In the genomic region with DNA sequence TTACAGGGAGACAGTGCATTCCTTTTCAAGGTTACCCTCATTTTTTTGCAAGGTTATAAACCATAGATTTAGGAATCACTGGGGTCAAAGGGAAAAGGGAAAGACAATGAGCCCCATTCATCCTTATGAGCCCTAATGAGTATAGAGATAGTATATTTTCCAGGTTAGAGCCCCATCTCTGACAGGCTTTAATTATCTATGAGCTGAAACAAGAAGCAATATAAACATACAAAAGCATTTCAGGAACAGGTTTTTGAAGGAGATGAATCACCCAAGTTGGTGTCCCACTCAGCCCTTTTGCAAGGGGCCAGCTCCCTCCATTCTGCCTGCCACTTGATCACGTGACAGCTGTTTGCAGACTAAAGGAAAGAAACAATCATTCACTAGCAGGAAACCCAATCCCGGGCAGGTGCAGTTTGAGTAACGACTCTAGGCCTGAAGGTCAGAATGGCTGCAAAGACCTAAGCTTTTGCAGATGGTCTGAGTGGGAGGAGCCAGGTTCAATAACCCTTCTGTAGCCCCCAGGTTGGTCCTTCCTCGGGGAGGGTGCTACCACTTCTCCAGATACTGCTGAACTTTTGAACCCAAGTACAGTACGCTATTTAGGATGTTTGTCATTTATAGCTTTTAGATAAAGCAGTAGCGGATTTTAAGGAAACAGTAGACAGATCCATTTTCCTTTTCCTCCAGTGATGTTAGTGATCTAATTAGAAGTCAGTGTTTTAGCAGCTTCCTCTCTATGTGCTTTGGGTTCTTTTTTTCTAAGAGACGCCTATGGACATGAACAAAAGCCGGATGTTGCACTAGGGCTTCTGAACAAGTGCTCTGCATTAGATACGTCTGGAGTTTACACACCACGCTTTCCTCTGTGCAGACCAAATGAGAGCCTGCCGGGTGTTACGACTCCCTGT, we compare ENCODE assay signal across 9 cellular contexts.
DNase-seq lines count a peak whose midpoint lies in the region; ATAC-seq and TF ChIP-seq lines count a peak whose summit lies in the region.
"Had no signal": no experiment of that assay in that cellular context is flagged by ENCODE, and none has a peak within 500 bp of the region (broad histone marks: within the 10 kb centered on the region; RNA-seq: fewer than 3 reads in every experiment).

No MANE protein-coding gene starts in this region.

- H3K4me2 ChIP-seq in neural progenitor cell, result peak overlapping the region; percentile 52

- H3K4me3 ChIP-seq in neural progenitor cell, result no peak overlapping the region

- H3K4me1 Mint-ChIP-seq in activated CD4-positive, alpha-beta T cell treated with anti-CD3 and anti-CD28 coated beads, Interleukin-2, amount 10 ng/mL, durations not matched to agents 24 days and 14 days, result peaks cover 15% of the 10 kb centered on the region
- H3K4me1 Mint-ChIP-seq in activated CD8-positive, alpha-beta T cell treated with anti-CD3 and anti-CD28 coated beads, Interleukin-2, amount 10 ng/mL, durations not matched to agents 7 days and 5 days (ENCODE audit: low read depth), result peaks cover 15% of the 10 kb centered on the region
- peaks cover 62% of the 10 kb centered on the region for H3K4me1 Mint-ChIP-seq in neural progenitor cell

- intact Hi-C loops in activated CD4-positive, alpha-beta T cell treated with anti-CD3 and anti-CD28 coated beads, Interleukin-2, amount 10 ng/mL, durations not matched to agents 24 days and 14 days (cut with micrococcal nuclease), result loop anchor here (10.0 kb wide), 1 partner anchor 1708 kb away; no protein-coding TSS in a partner anchor

- peak; percentile 57 for ATAC-seq in activated CD8-positive, alpha-beta T cell treated with anti-CD3 and anti-CD28 coated beads, Interleukin-2, amount 10 ng/mL, durations not matched to agents 7 days and 5 days
- no peak for ATAC-seq in HG03039 (IDR thresholded peaks at IDR 0.05; ENCODE audit: unreplicated experiment)
- ATAC-seq: Panc1 had no signal

- H3K27me3 Mint-ChIP-seq in activated CD4-positive, alpha-beta T cell treated with anti-CD3 and anti-CD28 coated beads, Interleukin-2, amount 10 ng/mL, durations not matched to agents 24 days and 14 days, result no peaks in the 10 kb centered on the region
- H3K27me3 Mint-ChIP-seq in activated CD8-positive, alpha-beta T cell treated with anti-CD3 and anti-CD28 coated beads, Interleukin-2, amount 10 ng/mL, durations not matched to agents 7 days and 5 days (ENCODE audit: low read depth), result no peaks in the 10 kb centered on the region
- H3K27me3 Mint-ChIP-seq in neural progenitor cell (ENCODE audit: insufficient read depth, low read depth), result no peaks in the 10 kb centered on the region

- no peak overlapping the region for H2AFZ ChIP-seq in neural progenitor cell (replicated peaks)

- peaks cover 48% of the 10 kb centered on the region for H4K20me1 ChIP-seq in neural progenitor cell (ENCODE audit: low read depth)

- H3K9ac ChIP-seq in neural progenitor cell, result no peak overlapping the region

- H3K27ac ChIP-seq in neural progenitor cell, result no peak overlapping the region

- H3K36me3 ChIP-seq in neural progenitor cell, result no peaks in the 10 kb centered on the region

- peak overlapping the region; percentile 65 for H3K27ac Mint-ChIP-seq in activated CD4-positive, alpha-beta T cell treated with anti-CD3 and anti-CD28 coated beads, Interleukin-2, amount 10 ng/mL, durations not matched to agents 24 days and 14 days
- no peak overlapping the region for H3K27ac Mint-ChIP-seq in activated CD8-positive, alpha-beta T cell treated with anti-CD3 and anti-CD28 coated beads, Interleukin-2, amount 10 ng/mL, durations not matched to agents 7 days and 5 days
- no peak overlapping the region for H3K27ac Mint-ChIP-seq in neural progenitor cell

- peaks cover 46% of the 10 kb centered on the region for H3K79me2 ChIP-seq in neural progenitor cell (ENCODE audit: low read depth)

- peaks cover 4% of the 10 kb centered on the region for H3K9me3 Mint-ChIP-seq in activated CD4-positive, alpha-beta T cell treated with anti-CD3 and anti-CD28 coated beads, Interleukin-2, amount 10 ng/mL, durations not matched to agents 24 days and 14 days
- no peaks in the 10 kb centered on the region for H3K9me3 Mint-ChIP-seq in activated CD8-positive, alpha-beta T cell treated with anti-CD3 and anti-CD28 coated beads, Interleukin-2, amount 10 ng/mL, durations not matched to agents 7 days and 5 days (ENCODE audit: insufficient read depth)
- peaks cover 7% of the 10 kb centered on the region for H3K9me3 Mint-ChIP-seq in neural progenitor cell

- H3K4me3 Mint-ChIP-seq in activated CD4-positive, alpha-beta T cell treated with anti-CD3 and anti-CD28 coated beads, Interleukin-2, amount 10 ng/mL, durations not matched to agents 24 days and 14 days, result no peak overlapping the region
- no peak overlapping the region for H3K4me3 Mint-ChIP-seq in activated CD8-positive, alpha-beta T cell treated with anti-CD3 and anti-CD28 coated beads, Interleukin-2, amount 10 ng/mL, durations not matched to agents 7 days and 5 days
- H3K4me3 Mint-ChIP-seq in neural progenitor cell, result no peak overlapping the region

- H3K4me1 ChIP-seq in neural progenitor cell, result peaks cover 46% of the 10 kb centered on the region

- H3K27me3 ChIP-seq in neural progenitor cell, result no peaks in the 10 kb centered on the region

- H3K36me3 Mint-ChIP-seq in activated CD4-positive, alpha-beta T cell treated with anti-CD3 and anti-CD28 coated beads, Interleukin-2, amount 10 ng/mL, durations not matched to agents 24 days and 14 days (ENCODE audit: low read depth), result no peaks in the 10 kb centered on the region
- H3K36me3 Mint-ChIP-seq in activated CD8-positive, alpha-beta T cell treated with anti-CD3 and anti-CD28 coated beads, Interleukin-2, amount 10 ng/mL, durations not matched to agents 7 days and 5 days (ENCODE audit: low read depth), result no peaks in the 10 kb centered on the region
- peaks cover 24% of the 10 kb centered on the region for H3K36me3 Mint-ChIP-seq in neural progenitor cell

- DNase-seq in activated CD4-positive, alpha-beta T cell treated with anti-CD3 and anti-CD28 coated beads, Interleukin-2, amount 10 ng/mL, durations not matched to agents 24 days and 14 days, result peak; percentile 57
- DNase-seq in activated CD4-positive, alpha-beta T cell treated with anti-CD3 and anti-CD28 coated beads, Interleukin-2, amount 50 U/mL, for 4 hours, result no peak
- DNase-seq in NCI-H1105 (lab: John Stamatoyannopoulos, UW), result peak; percentile 85
- DNase-seq in activated CD8-positive, alpha-beta T cell treated with anti-CD3 and anti-CD28 coated beads, Interleukin-2, amount 10 ng/mL, durations not matched to agents 7 days and 5 days, result peak; percentile 25
- DNase-seq in neural progenitor cell (ENCODE audit: low spot score), result peak; percentile 67
- DNase-seq in foreskin melanocyte, result no peak
- no peak for DNase-seq in 8988T

- peaks cover 25% of the 10 kb centered on the region for H3F3A ChIP-seq in neural progenitor cell (ENCODE audit: low read depth)

- no peaks in the 10 kb centered on the region for H3K9me3 ChIP-seq in neural progenitor cell (ENCODE audit: low read depth)

- POLR2A ChIA-PET in activated CD8-positive, alpha-beta T cell treated with anti-CD3 and anti-CD28 coated beads, Interleukin-2, amount 10 ng/mL, durations not matched to agents 7 days and 5 days (lab: Charles Lee), result interaction anchor here (0.6 kb wide), 1 partner anchor 258 kb away, joined by 3 read pairs; no protein-coding TSS in a partner anchor

- TF ChIP-seq CTCF in neural progenitor cell (IDR thresholded peaks at IDR 0.05), result no peak

- CTCF ChIA-PET in activated CD8-positive, alpha-beta T cell treated with anti-CD3 and anti-CD28 coated beads, Interleukin-2, amount 10 ng/mL, durations not matched to agents 7 days and 5 days (lab: Charles Lee), result interaction anchor here (1.3 to 1.5 kb wide), 3 partner anchors 13 to 21 kb away, joined by 3 to 4 read pairs (median 3); no protein-coding TSS in a partner anchor

Comparison
In these comparisons a context has a peak if more than half of its experiments do, and no peak if none do; other contexts are left out.
1. DNase-seq: peak in activated CD4-positive, alpha-beta T cell treated with anti-CD3 and anti-CD28 coated beads, Interleukin-2, amount 10 ng/mL, durations not matched to agents 24 days and 14 days (single experiment), NCI-H1105 (single experiment), activated CD8-positive, alpha-beta T cell treated with anti-CD3 and anti-CD28 coated beads, Interleukin-2, amount 10 ng/mL, durations not matched to agents 7 days and 5 days (single experiment) and neural progenitor cell (single experiment); none in activated CD4-positive, alpha-beta T cell treated with anti-CD3 and anti-CD28 coated beads, Interleukin-2, amount 50 U/mL, for 4 hours (0 of 2), foreskin melanocyte (single experiment) and 8988T (single experiment).